In genomic region chr14:24093901-24094838, GRCh38 we compare ENCODE assay signal across 8 cellular contexts. TPM values are rescaled to one million over a fixed set of nuclear protein-coding genes. Genes with fewer than 3 reads are reported as not detected.
DNase-seq lines count a peak whose midpoint lies in the region; ATAC-seq lines count a peak whose summit lies in the region.

Gene PCK2 (plus strand): TSS chr14:24094311. CDS start chr14:24094406, 95 bp downstream.

- peaks cover 0 to 7% of the 10 kb centered on the region in 2 donors for H3K36me3 ChIP-seq in muscle layer of duodenum (ENCODE audit: control insufficient read depth in 1 of 2, insufficient read depth in 2 of 2, low read length in 2 of 2)

- H3K4me3 ChIP-seq in muscle layer of duodenum (ENCODE audit: low read depth in 1 of 2, low read length in 2 of 2), result peak within 1 kb of the TSS; percentile 75 to 86

- peaks cover 6 to 9% of the 10 kb centered on the region in 2 donors for H3K4me1 ChIP-seq in muscle layer of duodenum (ENCODE audit: control insufficient read depth in 1 of 2, insufficient read depth in 2 of 2, low read length in 2 of 2)

- peak within 1 kb of the TSS; percentile 94 for H3K27ac ChIP-seq in muscle layer of duodenum (ENCODE audit: low read length)

- H3K27me3 ChIP-seq in muscle layer of duodenum (ENCODE audit: low read depth, low read length), result no peaks in the 10 kb centered on the region

- DNase-seq in COLO829 (ENCODE audit: low spot score), result peak; percentile 78
- DNase-seq in HuH-7.5 (ENCODE audit: low spot score), result peak; percentile 98
- DNase-seq in OCI-M2 (lab: John Stamatoyannopoulos, UW; ENCODE audit: unreplicated experiment), result peak; percentile 60
- DNase-seq in activated T-cell treated with anti-CD3 and anti-CD28 coated beads, Interleukin-2, amount 50 U/mL, for 1 hour, result peak; percentile 78
- peak; percentile 83 to 90 for DNase-seq in stimulated activated CD8-positive, alpha-beta memory T cell treated with anti-CD3 and anti-CD28 coated beads, Interleukin-7, amount 100 ng/mL, for 48 hours (ENCODE audit: extremely low read depth in 1 of 2, low read depth in 1 of 2)

- ATAC-seq in GM21447 (IDR thresholded peaks at IDR 0.05; ENCODE audit: unreplicated experiment) (peak; percentile 46), esophagus mucosa (peak; percentile 94)

- no peaks in the 10 kb centered on the region for H3K9me3 ChIP-seq in muscle layer of duodenum (ENCODE audit: control insufficient read depth in 1 of 2, low read length in 2 of 2)

RNA-seq across cellular contexts. Expression of gene PCK2, which starts in this region (rescaled TPM):
- 44.4 TPM for total RNA-seq in esophagus mucosa

Comparison
In these comparisons a context has a peak if more than half of its experiments do, and no peak if none do; other contexts are left out.
1. Peak in every context shown above with its lines: DNase-seq, ATAC-seq, H3K4me3 ChIP-seq and H3K27ac ChIP-seq.